12 cellular contexts compared by ENCODE assay signal in genomic region chr4:40887690-40888089, GRCh38.
DNase-seq lines count a peak whose midpoint lies in the region; ATAC-seq, FAIRE-seq and TF ChIP-seq lines count a peak whose summit lies in the region.
"Had no signal": no experiment of that assay in that cellular context is flagged by ENCODE, and none has a peak within 500 bp of the region (broad histone marks: within the 10 kb centered on the region; RNA-seq: fewer than 3 reads in every experiment).

No MANE protein-coding gene starts in this region.

- SMC1A ChIA-PET in GM12878 (lab: Charles Lee; ENCODE audit: uncharacterized antibody, unreplicated experiment) = interaction anchor here (0.6 to 2.0 kb wide), 3 partner anchors 9 to 84 kb away, joined by 3 to 8 read pairs (median 5); no protein-coding TSS in a partner anchor

- 59% methylated on average over 7 of the region's 9 CpGs for WGBS in right lobe of liver (ENCODE audit: insufficient coverage, low coverage, low lambda C conversion rate, missing lambda C conversion rate)
- 94% methylated on average over 9 of the region's 9 CpGs for WGBS in HepG2 (ENCODE audit: low lambda C conversion rate)
- 43% methylated on average over 9 of the region's 9 CpGs for WGBS in GM12878 (ENCODE audit: insufficient coverage, insufficient replicate concordance, low lambda C conversion rate, missing lambda C conversion rate)
- whole genome bisulfite sequencing in SK-N-SH (ENCODE audit: low lambda C conversion rate) = 81% methylated on average over 9 of the region's 9 CpGs

- H3K36me3 ChIP-seq in right lobe of liver = peaks cover 0 to 19% (median 3%) of the 10 kb centered on the region in 4 donors
- H3K36me3 ChIP-seq in HepG2 (replicated peaks in 1 of 2; ENCODE audit: control insufficient read depth in 1 of 2, insufficient read depth in 2 of 2, low read length in 2 of 2) = peaks cover 5 to 24% of the 10 kb centered on the region in 2 experiments
- peaks cover 0 to 7% of the 10 kb centered on the region in 2 experiments; a peak in 1 of 4 replicates for H3K36me3 ChIP-seq in GM12878 (ENCODE audit: control insufficient read depth in 2 of 2, insufficient read depth in 2 of 2, low read length in 1 of 2)
- peaks cover 48 to 52% of the 10 kb centered on the region in 2 experiments for H3K36me3 ChIP-seq in SK-N-SH (replicated peaks in 1 of 2; ENCODE audit: control insufficient read depth in 1 of 2, insufficient read depth in 2 of 2, low read length in 1 of 2)
- peaks cover 0 to 24% (median 0%) of the 10 kb centered on the region in 3 donors for H3K36me3 ChIP-seq in Peyer's patch

- H3K4me1 ChIP-seq in right lobe of liver (no peaks in the 10 kb centered on the region), HepG2 (ENCODE audit: insufficient read depth, low read length) (no peaks in the 10 kb centered on the region), GM12878 (ENCODE audit: control insufficient read depth, insufficient read depth, low read length) (no peaks in the 10 kb centered on the region), SK-N-SH (ENCODE audit: control insufficient read depth in 1 of 2, insufficient read depth in 2 of 2, low read depth in 1 of 2, low read length in 1 of 2) (peaks cover 0 to 4% of the 10 kb centered on the region in 2 experiments; a peak in 1 of 4 replicates), Peyer's patch (no peaks in the 10 kb centered on the region)
- H3K4me1 ChIP-seq: adrenal gland had no signal

- no peak for TF ChIP-seq RAD21 in HepG2 (CRISPR knock-in tag; IDR thresholded peaks at IDR 0.05)
- no peak for TF ChIP-seq RAD21 in GM12878 (IDR thresholded peaks at IDR 0.05; ENCODE audit: insufficient read depth, low read depth, low read length)
- no peak for TF ChIP-seq RAD21 in SK-N-SH (IDR thresholded peaks at IDR 0.05; ENCODE audit: low read length)

- no TSS peak for BruUV-seq in HepG2 (replicated peaks; lab: Mats Ljungman, UMichigan)
- BruUV-seq in GM12878 (replicated peaks; lab: Mats Ljungman, UMichigan) = TSS peak; percentile 41

- no peaks in the 10 kb centered on the region for H3K9me2 ChIP-seq in SK-N-SH

- H4K20me1 ChIP-seq in HepG2 (ENCODE audit: insufficient read depth, low read length) (no peaks in the 10 kb centered on the region), GM12878 (ENCODE audit: control insufficient read depth, insufficient read depth) (no peaks in the 10 kb centered on the region), SK-N-SH (ENCODE audit: insufficient read depth) (no peaks in the 10 kb centered on the region)

- in situ Hi-C loops in HepG2 (cut with HindIII; ENCODE audit: extremely low pct_ligation_motif_present, low pct_unique_long_range_greater_than_20kb) (no loop called here), GM12878 (cut with MboI) (no loop called here)

- TF ChIP-seq EP300 in HepG2 (IDR thresholded peaks at IDR 0.05; ENCODE audit: low read depth in 2 of 2, low read length in 2 of 2) (no peak), HepG2 (CRISPR knock-in tag; IDR thresholded peaks at IDR 0.05; ENCODE audit: borderline replicate concordance) (no peak), GM12878 (IDR thresholded peaks at IDR 0.05; ENCODE audit: borderline replicate concordance in 1 of 2, control insufficient read depth in 1 of 2, low read depth in 2 of 2, low read length in 2 of 2) (no peak), SK-N-SH (IDR thresholded peaks at IDR 0.05; ENCODE audit: borderline replicate concordance in 1 of 2, low read depth in 1 of 2, low read length in 1 of 2) (no peak)

- intact Hi-C loops in right lobe of liver (cut with DNase I) = no loop called here
- intact Hi-C loops in HepG2 (cut with micrococcal nuclease; ENCODE audit: unreplicated experiment) = no loop called here
- intact Hi-C loops in GM12878 (cut with micrococcal nuclease; ENCODE audit: unreplicated experiment) = no loop called here

- POLR2A ChIA-PET in HepG2 (lab: Yijun Ruan, JAX) (no interaction called here), GM12878 (lab: Charles Lee) (interaction anchor here (1.1 kb wide), 1 partner anchor 10 kb away, joined by 3 read pairs; no protein-coding TSS in a partner anchor), SK-N-SH (lab: Yijun Ruan, JAX) (no interaction called here)

- H3K4me3 ChIP-seq in right lobe of liver (no peak overlapping the region), HepG2 (replicated peaks in 1 of 3; ENCODE audit: insufficient read depth in 1 of 3, low read depth in 2 of 3, low read length in 3 of 3) (no peak overlapping the region), GM12878 (no peak overlapping the region), SK-N-SH (ENCODE audit: low read depth in 2 of 2, low read length in 1 of 2) (no peak overlapping the region), Peyer's patch (no peak overlapping the region)
- H3K4me3 ChIP-seq: adrenal gland had no signal

- no peak overlapping the region for H2AFZ ChIP-seq in HepG2 (ENCODE audit: low read length)
- H2AFZ ChIP-seq in GM12878 (ENCODE audit: control insufficient read depth, low read depth, low read length) = no peak overlapping the region
- no peak overlapping the region for H2AFZ ChIP-seq in SK-N-SH (ENCODE audit: low read depth)

- no peak overlapping the region for H3K27ac ChIP-seq in right lobe of liver
- no peak overlapping the region for H3K27ac ChIP-seq in HepG2 (ENCODE audit: extremely low read length, insufficient read depth, low read length)
- no peak overlapping the region for H3K27ac ChIP-seq in GM12878 (ENCODE audit: control insufficient read depth, insufficient read depth)
- H3K27ac ChIP-seq in SK-N-SH (ENCODE audit: low read depth in 2 of 2, low read length in 1 of 2) = no peak overlapping the region
- H3K27ac ChIP-seq in Peyer's patch = no peak overlapping the region
- H3K27ac ChIP-seq: adrenal gland had no signal

- RAD21 ChIA-PET in GM12878 (lab: Charles Lee; ENCODE audit: unreplicated experiment) = interaction anchor here (1.2 kb wide), 1 partner anchor 9 kb away, joined by 6 read pairs; no protein-coding TSS in a partner anchor

- no peaks in the 10 kb centered on the region for H3F3A ChIP-seq in SK-N-SH (replicated peaks; ENCODE audit: insufficient read depth)

- DNase-seq in right lobe of liver (no peak), HepG2 (ENCODE audit: low spot score) (no peak), GM12878 (ENCODE audit: low read depth, low spot score) (no peak), left lobe of liver (ENCODE audit: low spot score) (no peak), SK-N-SH (no peak), NCI-H2107 (lab: John Stamatoyannopoulos, UW) (no peak), Peyer's patch (no peak)
- DNase-seq: activated CD8-positive, alpha-beta T cell treated with anti-CD3 and anti-CD28 coated beads for 36 hours; CD4-positive, alpha-beta memory T cell had no signal

- CTCF ChIA-PET in HepG2 (lab: Yijun Ruan, JAX; ENCODE audit: low intra/inter-chr PET ratio, low total read pairs) = no interaction called here
- CTCF ChIA-PET in GM12878 (lab: Yijun Ruan, JAX) = interaction anchor here (3.1 kb wide), 1 partner anchor 10 kb away, joined by 33 read pairs; no protein-coding TSS in a partner anchor
- CTCF ChIA-PET in SK-N-SH (lab: Yijun Ruan, JAX) = interaction anchor here (0.8 to 2.8 kb wide), 2 partner anchors 9 to 47 kb away, joined by 3 to 22 read pairs; no protein-coding TSS in a partner anchor

- H3K27me3 ChIP-seq in right lobe of liver (no peaks in the 10 kb centered on the region), HepG2 (ENCODE audit: control insufficient read depth in 1 of 2, insufficient read depth in 2 of 2, low read length in 2 of 2) (no peaks in the 10 kb centered on the region), GM12878 (replicated peaks in 1 of 2; ENCODE audit: control insufficient read depth in 2 of 2, insufficient read depth in 2 of 2, low read length in 1 of 2) (no peaks in the 10 kb centered on the region), SK-N-SH (ENCODE audit: insufficient read depth) (no peaks in the 10 kb centered on the region), Peyer's patch (no peaks in the 10 kb centered on the region)
- H3K27me3 ChIP-seq: adrenal gland had no signal

- no peaks in the 10 kb centered on the region for H3K79me2 ChIP-seq in HepG2 (ENCODE audit: insufficient read depth, low read length)
- H3K79me2 ChIP-seq in GM12878 (ENCODE audit: control insufficient read depth, insufficient read depth, low read length) = no peaks in the 10 kb centered on the region
- no peaks in the 10 kb centered on the region for H3K79me2 ChIP-seq in SK-N-SH (ENCODE audit: insufficient read depth)

- ATAC-seq in right lobe of liver (peak; percentile 33 to 62 (median 38)), HepG2 (no peak), GM12878 (no peak), left lobe of liver (peak; percentile 38), GM18519 (IDR thresholded peaks at IDR 0.05; ENCODE audit: low FRiP score, unreplicated experiment) (no peak)
- ATAC-seq: activated CD8-positive, alpha-beta T cell treated with anti-CD3 and anti-CD28 coated beads for 36 hours had no signal

- FAIRE-seq in HepG2 (lab: Jason Lieb, UNC) (no peak), GM12878 (lab: Jason Lieb, UNC) (no peak)
- FAIRE-seq: frontal cortex had no signal

- TF ChIP-seq CTCF in right lobe of liver (IDR thresholded peaks at IDR 0.05) (no peak), HepG2 (CRISPR knock-in tag; IDR thresholded peaks at IDR 0.05) (no peak), GM12878 (IDR thresholded peaks at IDR 0.05 in 2 of 3, conservative IDR thresholded peaks at IDR 0.05 in 1 of 3; ENCODE audit: control insufficient read depth in 2 of 3, extremely low read depth in 1 of 3, insufficient read depth in 1 of 3, low read depth in 3 of 3, low read length in 3 of 3) (no peak), SK-N-SH (IDR thresholded peaks at IDR 0.05) (no peak), Peyer's patch (IDR thresholded peaks at IDR 0.05) (no peak)

- H3K4me2 ChIP-seq in HepG2 (ENCODE audit: low read depth, low read length) = no peak overlapping the region
- no peak overlapping the region for H3K4me2 ChIP-seq in GM12878 (ENCODE audit: control insufficient read depth, insufficient read depth)
- H3K4me2 ChIP-seq in SK-N-SH = no peak overlapping the region

- TF ChIP-seq POLR2A in right lobe of liver (IDR thresholded peaks at IDR 0.05) (no peak), HepG2 (IDR thresholded peaks at IDR 0.05; ENCODE audit: insufficient read depth in 1 of 2, low read depth in 2 of 2, low read length in 2 of 2) (no peak), GM12878 (IDR thresholded peaks at IDR 0.05; ENCODE audit: low read depth, low read length) (no peak), Peyer's patch (IDR thresholded peaks at IDR 0.05) (no peak)

- no peaks in the 10 kb centered on the region for H3K9me3 ChIP-seq in right lobe of liver
- H3K9me3 ChIP-seq in HepG2 (ENCODE audit: low read length) = no peaks in the 10 kb centered on the region
- no peaks in the 10 kb centered on the region for H3K9me3 ChIP-seq in GM12878 (replicated peaks; ENCODE audit: control insufficient read depth, insufficient read depth, low read length)
- H3K9me3 ChIP-seq in SK-N-SH = no peaks in the 10 kb centered on the region
- no peaks in the 10 kb centered on the region for H3K9me3 ChIP-seq in Peyer's patch
- H3K9me3 ChIP-seq: adrenal gland had no signal

- H3K9ac ChIP-seq in HepG2 (ENCODE audit: insufficient read depth, low read depth, low read length) (no peak overlapping the region), GM12878 (ENCODE audit: control insufficient read depth, insufficient read depth, low read length) (no peak overlapping the region), SK-N-SH (no peak overlapping the region)

TF ChIP-seq in SK-N-SH, 30 proteins besides CTCF, POLR2A, EP300 and RAD21:
- TF ChIP-seq YY1 (IDR thresholded peaks at IDR 0.05; ENCODE audit: low read depth) = no peak

Comparison
In these comparisons a context has a peak if more than half of its experiments do, and no peak if none do; other contexts are left out.
1. ATAC-seq: peak in right lobe of liver (4 of 4) and left lobe of liver (single experiment); none in HepG2 (single experiment), GM12878 (single experiment) and GM18519 (single experiment).